9 cellular contexts compared by ENCODE assay signal in genomic region chr3:30227571-30228301, GRCh38.
DNase-seq lines count a peak whose midpoint lies in the region; TF ChIP-seq lines count a peak whose summit lies in the region.
"Had no signal": no experiment of that assay in that cellular context is flagged by ENCODE, and none has a peak within 500 bp of the region (broad histone marks: within the 10 kb centered on the region; RNA-seq: fewer than 3 reads in every experiment).

No MANE protein-coding gene starts in this region.

- H3K27ac Mint-ChIP-seq in nephron, result peak overlapping the region in 2 of 3 experiments; percentile 10 to 56
- H3K27ac Mint-ChIP-seq: memory B cell had no signal

- H3K36me3 ChIP-seq in H7 (replicated peaks; ENCODE audit: control insufficient read depth, insufficient read depth, low read length), result no peaks in the 10 kb centered on the region

- no peaks in the 10 kb centered on the region for H3K27me3 ChIP-seq in H7 (ENCODE audit: control insufficient read depth, insufficient read depth, low read length)

- H3K4me1 Mint-ChIP-seq in nephron, result peaks cover 6% of the 10 kb centered on the region

- H3K27me3 Mint-ChIP-seq in nephron (ENCODE audit: low read depth), result no peaks in the 10 kb centered on the region

- peak; percentile 52 for DNase-seq in CMK (ENCODE audit: low read depth)
- DNase-seq in NOMO-1 treated with dmso at 0.1 percent for 144 hours (lab: John Stamatoyannopoulos, UW; ENCODE audit: unreplicated experiment), result peak; percentile 67
- peak; percentile 98 for DNase-seq in choroid plexus epithelial cell (ENCODE audit: low read depth)
- DNase-seq in H7, result no peak
- no peak for DNase-seq in effector CD4-positive, alpha-beta T cell
- DNase-seq in NCI-H1694 (lab: John Stamatoyannopoulos, UW), result no peak
- no peak for DNase-seq in GM10266 (ENCODE audit: extremely low spot score)

- peaks cover 16% of the 10 kb centered on the region for H3K9me3 Mint-ChIP-seq in nephron
- H3K9me3 Mint-ChIP-seq: memory B cell had no signal

- H3K36me3 Mint-ChIP-seq in nephron (ENCODE audit: low read depth), result no peaks in the 10 kb centered on the region

- H3K4me3 Mint-ChIP-seq in nephron, result no peak overlapping the region
- H3K4me3 Mint-ChIP-seq: memory B cell had no signal

- no peak overlapping the region for H3K4me3 ChIP-seq in choroid plexus epithelial cell (ENCODE audit: low read depth, low read length)
- no peak overlapping the region for H3K4me3 ChIP-seq in H7 (ENCODE audit: insufficient read depth, low read depth, low read length)

- TF ChIP-seq CTCF in choroid plexus epithelial cell (conservative IDR thresholded peaks at IDR 0.05; ENCODE audit: low read depth, low read length), result no peak
- no peak for TF ChIP-seq CTCF in nephron (IDR thresholded peaks at IDR 0.05; ENCODE audit: unreplicated experiment in 3 of 3)
- TF ChIP-seq CTCF in GM10266 (IDR thresholded peaks at IDR 0.05; ENCODE audit: control insufficient read depth, insufficient read depth, low read depth, missing control alignments), result no peak

Comparison
In these comparisons a context has a peak if more than half of its experiments do, and no peak if none do; other contexts are left out.
1. DNase-seq: peak in CMK (single experiment), NOMO-1 treated with dmso at 0.1 percent for 144 hours (single experiment) and choroid plexus epithelial cell (single experiment); none in H7 (single experiment), effector CD4-positive, alpha-beta T cell (single experiment), NCI-H1694 (single experiment) and GM10266 (single experiment).